In the genomic region with DNA sequence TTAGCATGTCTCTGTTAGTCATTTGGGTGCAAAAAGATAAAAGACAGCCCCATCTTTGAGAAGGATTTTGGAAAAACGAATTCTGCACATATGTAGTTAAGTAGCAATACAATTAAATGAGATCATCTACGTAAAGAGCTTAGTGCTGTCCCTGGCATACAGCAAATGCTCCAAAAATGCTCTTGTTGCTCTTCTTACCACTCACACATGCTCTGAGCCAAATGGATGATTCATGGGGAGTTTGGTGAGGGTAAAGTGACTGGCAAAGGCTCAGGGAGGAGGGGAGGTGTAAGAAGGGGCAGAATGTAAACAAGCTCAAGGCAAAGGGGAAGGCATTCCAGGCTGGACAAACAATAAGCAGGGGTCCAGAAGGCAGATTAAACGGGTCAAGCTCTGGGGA, we compare ENCODE assay signal across 14 cellular contexts.
DNase-seq lines count a peak whose midpoint lies in the region; ATAC-seq and TF ChIP-seq lines count a peak whose summit lies in the region.
"Had no signal": no experiment of that assay in that cellular context is flagged by ENCODE, and none has a peak within 500 bp of the region (broad histone marks: within the 10 kb centered on the region; RNA-seq: fewer than 3 reads in every experiment).

No MANE protein-coding gene starts in this region.

- H3K27me3 Mint-ChIP-seq in CD14-positive monocyte (ENCODE audit: low read depth in 3 of 3): peaks cover 0 to 2% (median 0%) of the 10 kb centered on the region in 3 donors

- no peaks in the 10 kb centered on the region for H3K27me3 ChIP-seq in A673 (replicated peaks; ENCODE audit: insufficient read depth, low read depth, low read length, poor library complexity)
- H3K27me3 ChIP-seq: body of pancreas, gastrocnemius medialis, Peyer's patch had no signal

- intact Hi-C loops in A673 (cut with micrococcal nuclease; ENCODE audit: unreplicated experiment): no loop called here
- intact Hi-C loops in CD14-positive monocyte (cut with micrococcal nuclease): no loop called here

- no peak overlapping the region for H3K27ac ChIP-seq in A673 (ENCODE audit: low read depth, low read length, poor library complexity, severe bottlenecking)
- H3K27ac ChIP-seq: body of pancreas, gastrocnemius medialis, parathyroid adenoma, Peyer's patch had no signal

- H3K36me3 Mint-ChIP-seq in CD14-positive monocyte: no peaks in the 10 kb centered on the region

- POLR2A ChIA-PET in A673 (lab: Charles Lee; ENCODE audit: low non-redundant PET): no interaction called here

- H3K27ac Mint-ChIP-seq in CD14-positive monocyte: no peak overlapping the region

- ATAC-seq in HG03135 (IDR thresholded peaks at IDR 0.05; ENCODE audit: unreplicated experiment): no peak
- ATAC-seq in GM21381 (IDR thresholded peaks at IDR 0.05; ENCODE audit: unreplicated experiment): no peak
- ATAC-seq: body of pancreas, gastrocnemius medialis had no signal

- no TSS peak for BruUV-seq in A673 (replicated peaks; lab: Mats Ljungman, UMichigan)

- peaks cover 52% of the 10 kb centered on the region for H3K4me1 Mint-ChIP-seq in CD14-positive monocyte

- H3K9me3 ChIP-seq in A673 (ENCODE audit: low read depth, low read length, poor library complexity, severe bottlenecking): no peaks in the 10 kb centered on the region
- H3K9me3 ChIP-seq: body of pancreas, gastrocnemius medialis, Peyer's patch had no signal

- DNase-seq in A673 (ENCODE audit: low spot score) (peak; percentile 25), HT1080 (ENCODE audit: low read depth) (peak; percentile 93), astrocyte of the hippocampus (ENCODE audit: low read depth, low spot score) (peak; percentile 88), glomerular visceral epithelial cell (ENCODE audit: extremely low spot score) (peak; percentile 51), cortex of kidney (lab: John Stamatoyannopoulos, UW) (no peak), CD14-positive monocyte (ENCODE audit: low spot score) (no peak)
- DNase-seq: activated T-cell treated with anti-CD3 and anti-CD28 coated beads for 4 hours, body of pancreas, gastrocnemius medialis, KBM-7, Peyer's patch had no signal

- H3K4me3 ChIP-seq in A673 (ENCODE audit: low read depth, low read length, poor library complexity, severe bottlenecking): no peak overlapping the region
- H3K4me3 ChIP-seq: body of pancreas, gastrocnemius medialis, Peyer's patch had no signal

- CTCF ChIA-PET in A673 (lab: Charles Lee): no interaction called here

- peaks cover 4 to 9% (median 8%) of the 10 kb centered on the region in 7 donors for H3K9me3 Mint-ChIP-seq in CD14-positive monocyte

- H3K4me1 ChIP-seq in A673 (ENCODE audit: insufficient read depth, low read length, poor library complexity, severe bottlenecking): no peaks in the 10 kb centered on the region
- H3K4me1 ChIP-seq: body of pancreas, gastrocnemius medialis, parathyroid adenoma, Peyer's patch had no signal

- H3K36me3 ChIP-seq in A673 (ENCODE audit: insufficient read depth, low read length, poor library complexity, severe bottlenecking): no peaks in the 10 kb centered on the region
- H3K36me3 ChIP-seq: gastrocnemius medialis, Peyer's patch had no signal

- no peak overlapping the region for H3K4me3 Mint-ChIP-seq in CD14-positive monocyte

- TF ChIP-seq CTCF in A673 (conservative IDR thresholded peaks at IDR 0.05; ENCODE audit: low read depth, low read length) (no peak), CD14-positive monocyte (IDR thresholded peaks at IDR 0.05) (no peak)

Comparison
In these comparisons a context has a peak if more than half of its experiments do, and no peak if none do; other contexts are left out.
1. DNase-seq: peak in A673 (single experiment), HT1080 (single experiment), astrocyte of the hippocampus (single experiment) and glomerular visceral epithelial cell (single experiment); none in cortex of kidney (single experiment) and CD14-positive monocyte (single experiment).